ENCODE assay signal across 15 cellular contexts in the genomic region with DNA sequence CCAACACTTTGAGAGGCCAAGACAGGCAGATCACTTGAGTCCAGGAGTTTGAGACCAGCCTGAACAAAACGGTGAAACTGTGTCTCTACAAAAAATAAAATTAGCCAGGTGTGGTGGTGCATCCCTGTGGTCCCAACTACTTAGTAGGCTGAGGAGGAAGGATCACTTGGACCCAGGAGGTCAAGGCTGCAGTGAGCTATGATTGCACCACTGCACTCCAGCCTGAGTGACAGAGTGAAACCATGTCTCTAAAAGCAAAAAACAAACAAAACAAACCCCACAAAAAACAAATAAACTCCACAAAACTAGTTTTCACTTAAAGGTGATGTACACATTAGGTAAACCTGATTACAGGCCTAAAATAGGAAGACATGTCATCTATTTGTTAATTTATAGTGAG. TPM values are rescaled to one million over a fixed set of nuclear protein-coding genes. Genes with fewer than 3 reads are reported as not detected.
DNase-seq lines count a peak whose midpoint lies in the region; ATAC-seq and TF ChIP-seq lines count a peak whose summit lies in the region.
"Had no signal": no experiment of that assay in that cellular context is flagged by ENCODE, and none has a peak within 500 bp of the region (broad histone marks: within the 10 kb centered on the region; RNA-seq: fewer than 3 reads in every experiment).

No MANE protein-coding gene starts in this region.

- peaks cover 54% of the 10 kb centered on the region for H3K36me3 Mint-ChIP-seq in Caco-2 (ENCODE audit: insufficient read depth, unreplicated experiment)
- H3K36me3 Mint-ChIP-seq in nephron progenitor cell (ENCODE audit: low read depth): peaks cover 70% of the 10 kb centered on the region
- peaks cover 10% of the 10 kb centered on the region for H3K36me3 Mint-ChIP-seq in type B pancreatic cell

- no peak for ATAC-seq in body of pancreas
- ATAC-seq: GM23338 had no signal

- H3K4me2 ChIP-seq in hepatocyte: peak overlapping the region; percentile 17
- H3K4me2 ChIP-seq: GM23338 had no signal

- H3K9me3 ChIP-seq in Caco-2 (no peaks in the 10 kb centered on the region), hepatocyte (ENCODE audit: low read depth) (no peaks in the 10 kb centered on the region), body of pancreas (no peaks in the 10 kb centered on the region)
- H3K9me3 ChIP-seq: BE2C had no signal

- no TSS peak for BruUV-seq in Caco-2 (replicated peaks; lab: Mats Ljungman, UMichigan)

- H3K36me3 ChIP-seq in Caco-2 (ENCODE audit: control insufficient read depth, insufficient read depth, low read length): no peaks in the 10 kb centered on the region
- no peaks in the 10 kb centered on the region for H3K36me3 ChIP-seq in hepatocyte (replicated peaks; ENCODE audit: insufficient read depth, low read depth)
- no peaks in the 10 kb centered on the region for H3K36me3 ChIP-seq in body of pancreas (replicated peaks in 1 of 2; ENCODE audit: insufficient read depth in 1 of 2, low read depth in 2 of 2)

- CTCF ChIA-PET in Caco-2 (lab: Charles Lee): interaction anchor here (0.6 to 1.1 kb wide), 2 partner anchors 63 to 102 kb away, joined by 3 read pairs; no protein-coding TSS in a partner anchor

- H3K4me1 Mint-ChIP-seq in Caco-2 (ENCODE audit: low read depth, unreplicated experiment) (peaks cover 51% of the 10 kb centered on the region), nephron progenitor cell (no peaks in the 10 kb centered on the region), type B pancreatic cell (ENCODE audit: unreplicated experiment) (no peaks in the 10 kb centered on the region)
- H3K4me1 Mint-ChIP-seq: CD4-positive, alpha-beta memory T cell had no signal

- no peaks in the 10 kb centered on the region for H3K79me2 ChIP-seq in hepatocyte

- no peak overlapping the region for H2AFZ ChIP-seq in hepatocyte
- H2AFZ ChIP-seq: GM23338 had no signal

- intact Hi-C loops in Caco-2 (cut with micrococcal nuclease; ENCODE audit: unreplicated experiment): loop anchor here (2.0 kb wide), 1 partner anchor 57 kb away; no protein-coding TSS in a partner anchor
- intact Hi-C loops in body of pancreas (cut with DNase I): no loop called here

- 100% methylated on average over 1 of the region's 1 CpG for WGBS in hepatocyte (ENCODE audit: low lambda C conversion rate, missing lambda C conversion rate)
- 77 to 93% methylated on average over 1 of the region's 1 CpG for WGBS in body of pancreas, 2 donors

- H3K4me3 ChIP-seq in Caco-2 (ENCODE audit: low read depth, low read length) (no peak overlapping the region), hepatocyte (no peak overlapping the region), body of pancreas (no peak overlapping the region)
- H3K4me3 ChIP-seq: GM23338 had no signal

- peak overlapping the region; percentile 60 for H3K4me3 Mint-ChIP-seq in Caco-2 (ENCODE audit: unreplicated experiment)
- no peak overlapping the region for H3K4me3 Mint-ChIP-seq in nephron progenitor cell
- no peak overlapping the region for H3K4me3 Mint-ChIP-seq in type B pancreatic cell
- H3K4me3 Mint-ChIP-seq: CD4-positive, alpha-beta memory T cell; GM23338 had no signal

- H3K4me1 ChIP-seq in Caco-2 (peaks cover 58% of the 10 kb centered on the region), hepatocyte (ENCODE audit: insufficient read depth) (peaks cover 32% of the 10 kb centered on the region), body of pancreas (peaks cover 7% of the 10 kb centered on the region)
- H3K4me1 ChIP-seq: BE2C had no signal

- no peak for TF ChIP-seq POLR2A in body of pancreas (IDR thresholded peaks at IDR 0.05)

- H3K27me3 Mint-ChIP-seq in Caco-2 (ENCODE audit: insufficient read depth, unreplicated experiment): no peaks in the 10 kb centered on the region
- no peaks in the 10 kb centered on the region for H3K27me3 Mint-ChIP-seq in nephron progenitor cell (ENCODE audit: low read depth, poor library complexity)
- no peaks in the 10 kb centered on the region for H3K27me3 Mint-ChIP-seq in type B pancreatic cell
- H3K27me3 Mint-ChIP-seq: CD4-positive, alpha-beta memory T cell had no signal

- TF ChIP-seq CTCF in Caco-2 (IDR thresholded peaks at IDR 0.05; ENCODE audit: insufficient read depth in 1 of 2, low read depth in 1 of 2, low read length in 1 of 2, severe bottlenecking in 1 of 2, unreplicated experiment in 1 of 2) (no peak), hepatocyte (IDR thresholded peaks at IDR 0.05; ENCODE audit: poor library complexity) (no peak), nephron progenitor cell (IDR thresholded peaks at IDR 0.05) (no peak), type B pancreatic cell (conservative IDR thresholded peaks at IDR 0.05) (no peak), body of pancreas (IDR thresholded peaks at IDR 0.05) (no peak)

- no peaks in the 10 kb centered on the region for H3K9me3 Mint-ChIP-seq in Caco-2 (ENCODE audit: unreplicated experiment)
- no peaks in the 10 kb centered on the region for H3K9me3 Mint-ChIP-seq in nephron progenitor cell
- H3K9me3 Mint-ChIP-seq in type B pancreatic cell: no peaks in the 10 kb centered on the region
- H3K9me3 Mint-ChIP-seq: CD4-positive, alpha-beta memory T cell; GM23338 had no signal

- DNase-seq in Caco-2 (peak in 1 of 2 experiments; percentile 9), hepatocyte (ENCODE audit: low spot score) (no peak), nephron progenitor cell (no peak), type B pancreatic cell (ENCODE audit: extremely low spot score, unreplicated experiment) (no peak), islet precursor cell (no peak), body of pancreas (no peak)
- no peak for DNase-seq in activated naive CD4-positive, alpha-beta T cell treated with Interleukin-2 at 50 U/mL for 16 hours
- DNase-seq: BE2C; CD4-positive, alpha-beta memory T cell; DND-41; GDM1; H7 had no signal

- no peaks in the 10 kb centered on the region for H4K20me1 ChIP-seq in hepatocyte (ENCODE audit: insufficient read depth, poor library complexity, severe bottlenecking)

- no peaks in the 10 kb centered on the region for H3K27me3 ChIP-seq in Caco-2 (replicated peaks; ENCODE audit: control insufficient read depth, insufficient read depth, low read length)
- no peaks in the 10 kb centered on the region for H3K27me3 ChIP-seq in hepatocyte
- no peaks in the 10 kb centered on the region for H3K27me3 ChIP-seq in body of pancreas
- H3K27me3 ChIP-seq: BE2C had no signal

- H3K27ac Mint-ChIP-seq in Caco-2 (ENCODE audit: unreplicated experiment) (peak overlapping the region; percentile 84), nephron progenitor cell (peak overlapping the region; percentile 41), type B pancreatic cell (peak overlapping the region; percentile 42)
- H3K27ac Mint-ChIP-seq: CD4-positive, alpha-beta memory T cell; GM23338 had no signal

- POLR2A ChIA-PET in Caco-2 (lab: Charles Lee): interaction anchor here (0.6 kb wide), 1 partner anchor 228 kb away, joined by 6 read pairs; no protein-coding TSS in a partner anchor

- peak overlapping the region; percentile 78 for H3K27ac ChIP-seq in hepatocyte
- peak overlapping the region in 2 of 4 donors; percentile 38 to 40 for H3K27ac ChIP-seq in body of pancreas
- H3K27ac ChIP-seq: C4-2B had no signal

- no peaks in the 10 kb centered on the region for H3K9me2 ChIP-seq in hepatocyte (replicated peaks; ENCODE audit: insufficient read depth)

RNA-seq across cellular contexts. Expression of a gene that starts 40.3 kb away (rescaled TPM):
- total RNA-seq in Caco-2 (2022) (50.6 and 51.7 TPM in 2 replicates), hepatocyte (35.5 and 37.7 TPM in 2 replicates), type B pancreatic cell (ENCODE audit: low replicate concordance) (17.0 and 38.8 TPM in 2 replicates), body of pancreas (10 to 100 TPM; 14.5 to 58.7 TPM)
- polyA plus RNA-seq in hepatocyte: 42.5 and 52.7 TPM in 2 replicates
- total RNA-seq: CD4-positive, alpha-beta memory T cell had no signal
- polyA plus RNA-seq: AG04450; CD4-positive, alpha-beta memory T cell had no signal

RNA-seq across cellular contexts. Expression of a gene that starts 58.2 kb away (rescaled TPM):
- total RNA-seq in Caco-2 (2022): 18.8 and 20.6 TPM in 2 replicates
- total RNA-seq in hepatocyte: 15.0 and 17.5 TPM in 2 replicates
- 4.5 and 7.4 TPM in 2 replicates for polyA plus RNA-seq in hepatocyte
- 10.2 and 12.0 TPM in 2 replicates for total RNA-seq in type B pancreatic cell (ENCODE audit: low replicate concordance)
- 1 to 10 TPM; 4.2 to 5.9 TPM for total RNA-seq in body of pancreas
